8 cellular contexts compared by ENCODE assay signal in the genomic region with DNA sequence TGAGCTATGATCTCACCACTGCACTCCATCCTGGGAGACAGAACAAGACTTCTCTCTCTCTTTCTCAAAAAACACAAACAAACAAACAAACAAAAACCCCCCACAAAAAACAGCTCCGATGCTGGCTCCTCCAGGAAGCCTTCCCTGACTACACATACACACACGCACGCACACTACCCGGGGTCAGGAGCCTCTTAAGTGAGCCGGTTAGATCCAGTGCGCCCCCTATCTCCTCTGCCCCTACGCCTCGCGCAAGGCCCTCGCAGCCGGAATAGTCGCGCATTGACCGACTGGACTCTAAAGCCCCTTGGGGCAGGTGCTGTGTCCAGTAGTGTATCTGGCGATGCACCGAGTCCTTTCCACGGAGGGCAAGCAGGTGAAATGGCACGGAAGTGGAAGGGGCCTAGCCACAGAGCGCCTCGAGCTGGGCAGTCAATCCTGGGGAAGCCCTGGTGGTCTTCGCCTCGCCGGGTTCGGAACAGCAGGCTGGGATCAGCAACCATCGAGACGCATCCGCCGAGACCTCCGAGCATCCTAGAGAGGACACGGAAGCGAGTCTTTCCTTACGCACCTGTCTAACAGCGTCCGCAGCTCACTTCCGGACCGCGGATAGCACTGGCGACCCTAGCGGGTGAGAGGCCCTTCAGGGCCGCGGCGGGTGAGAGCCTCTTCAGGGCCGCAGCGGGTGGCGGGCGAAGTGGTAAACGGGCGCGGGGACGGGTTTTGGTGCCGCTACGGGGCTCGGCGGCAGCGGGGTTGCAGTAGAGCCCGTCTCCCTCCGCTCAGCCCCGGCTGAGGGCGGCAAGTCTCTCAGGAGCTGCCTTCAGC. TPM values are rescaled to one million over a fixed set of nuclear protein-coding genes. Genes with fewer than 3 reads are reported as not detected.
A peak's percentile ranks its signal among the peaks of the same experiment; 100 is the strongest.
DNase-seq lines count a peak whose midpoint lies in the region; ATAC-seq and TF ChIP-seq lines count a peak whose summit lies in the region.

Gene ZSCAN25 (plus strand): TSS at position 588 of the 828 bp plus-strand sequence. CDS start 2,661 bp downstream, outside the sequence.

- H3K27me3 ChIP-seq in Loucy (ENCODE audit: insufficient read depth, low read length, poor library complexity, severe bottlenecking) = no peaks in the 10 kb centered on the region
- no peaks in the 10 kb centered on the region for H3K27me3 ChIP-seq in foreskin keratinocyte
- no peaks in the 10 kb centered on the region for H3K27me3 ChIP-seq in neural progenitor cell

- H3F3A ChIP-seq in Loucy (ENCODE audit: low read depth) = no peaks in the 10 kb centered on the region
- H3F3A ChIP-seq in neural progenitor cell (ENCODE audit: low read depth) = no peaks in the 10 kb centered on the region

- H3K36me3 ChIP-seq in ES-I3 (ENCODE audit: insufficient read depth, low read length) (peaks cover 22% of the 10 kb centered on the region), Loucy (ENCODE audit: insufficient read depth, low read length) (peaks cover 29% of the 10 kb centered on the region; the same call in 1 of the 2 replicates), neural progenitor cell (no peaks in the 10 kb centered on the region)

- H3K4me3 ChIP-seq in Loucy (ENCODE audit: low read length, poor library complexity, severe bottlenecking) (peak within 1 kb of the TSS; percentile 98), neural progenitor cell (peak within 1 kb of the TSS; percentile 88)

- peak within 1 kb of the TSS; percentile 75 for H3K27ac ChIP-seq in foreskin keratinocyte
- H3K27ac ChIP-seq in neural progenitor cell = no peak within 1 kb of the TSS

- peaks cover 15% of the 10 kb centered on the region for H3K4me1 Mint-ChIP-seq in neural progenitor cell

- H3K36me3 Mint-ChIP-seq in neural progenitor cell = peaks cover 5% of the 10 kb centered on the region

- peaks cover 5% of the 10 kb centered on the region for H3K27me3 Mint-ChIP-seq in neural progenitor cell (ENCODE audit: insufficient read depth, low read depth)

- H3K9me3 Mint-ChIP-seq in neural progenitor cell = no peaks in the 10 kb centered on the region

- H3K79me2 ChIP-seq in Loucy (ENCODE audit: insufficient read depth, low read length) = peaks cover 49% of the 10 kb centered on the region
- peaks cover 16% of the 10 kb centered on the region for H3K79me2 ChIP-seq in neural progenitor cell (ENCODE audit: low read depth)

- H4K20me1 ChIP-seq in Loucy (ENCODE audit: insufficient read depth, low read length, poor library complexity, severe bottlenecking) = peaks cover 12% of the 10 kb centered on the region
- H4K20me1 ChIP-seq in neural progenitor cell (ENCODE audit: low read depth) = no peaks in the 10 kb centered on the region

- TF ChIP-seq CTCF in Loucy (conservative IDR thresholded peaks at IDR 0.05; ENCODE audit: low read length) = peak; percentile 64
- TF ChIP-seq CTCF in foreskin keratinocyte (conservative IDR thresholded peaks at IDR 0.05) = peak; percentile 60
- peak; percentile 65 for TF ChIP-seq CTCF in neural progenitor cell (IDR thresholded peaks at IDR 0.05)

- ATAC-seq in foreskin keratinocyte = peak; percentile 76

- DNase-seq in H4 (ENCODE audit: low spot score) = peak; percentile 94
- DNase-seq in SHP77 treated with DMSO at 0.1 percent for 48 hours (lab: John Stamatoyannopoulos, UW) = peak; percentile 86
- peak; percentile 48 for DNase-seq in activated gamma-delta T cell (lab: John Stamatoyannopoulos, UW)
- DNase-seq in foreskin keratinocyte = peak; percentile 80 to 90
- peak; percentile 96 for DNase-seq in neural progenitor cell (ENCODE audit: low spot score)
- DNase-seq in stromal cell of bone marrow (ENCODE audit: low read depth) = peak; percentile 78

- H3K9ac ChIP-seq in ES-I3 (ENCODE audit: low read depth, low read length) = peak within 1 kb of the TSS; percentile 72
- H3K9ac ChIP-seq in Loucy (ENCODE audit: low read depth, low read length, poor library complexity, severe bottlenecking) = peak within 1 kb of the TSS; percentile 93
- peak within 1 kb of the TSS; percentile 95 for H3K9ac ChIP-seq in neural progenitor cell

- H3K4me1 ChIP-seq in ES-I3 (ENCODE audit: insufficient read depth, low read length) (0 out of 2 replicates have a peak, but pooled peaks cover 2% of the 10 kb centered on the region), Loucy (ENCODE audit: insufficient read depth, low read length, poor library complexity, severe bottlenecking) (peaks cover 41% of the 10 kb centered on the region), foreskin keratinocyte (peaks cover 20% of the 10 kb centered on the region), neural progenitor cell (peaks cover 6% of the 10 kb centered on the region)

- H3K4me3 Mint-ChIP-seq in neural progenitor cell = peak within 1 kb of the TSS; percentile 96

- H3K9me2 ChIP-seq in Loucy (replicated peaks; ENCODE audit: low read depth, low read length) = no peaks in the 10 kb centered on the region

- peak within 1 kb of the TSS; percentile 95 for H2AFZ ChIP-seq in Loucy (ENCODE audit: low read length)
- H2AFZ ChIP-seq in neural progenitor cell (replicated peaks) = peak within 1 kb of the TSS; percentile 86

- H3K27ac Mint-ChIP-seq in neural progenitor cell = peak within 1 kb of the TSS; percentile 94

- H3K9me3 ChIP-seq in ES-I3 (ENCODE audit: control insufficient read depth, insufficient read depth, low read length) (no peaks in the 10 kb centered on the region), Loucy (ENCODE audit: insufficient read depth, low read depth, low read length) (no peaks in the 10 kb centered on the region), neural progenitor cell (ENCODE audit: low read depth) (no peaks in the 10 kb centered on the region)

- peak within 1 kb of the TSS; percentile 100 for H3K4me2 ChIP-seq in Loucy (ENCODE audit: low read depth, low read length, poor library complexity, severe bottlenecking)
- H3K4me2 ChIP-seq in neural progenitor cell = peak within 1 kb of the TSS; percentile 97

RNA-seq across cellular contexts. Expression of gene ZSCAN25, which starts in this region (rescaled TPM):
- total RNA-seq in H4 (2014; rRNA removed; shearing (Covaris generic)) = 6.9 and 14.2 TPM in 2 replicates
- 12.9 and 14.2 TPM in 2 replicates for total RNA-seq in foreskin keratinocyte
- 4.6 and 5.5 TPM in 2 replicates for polyA plus RNA-seq in foreskin keratinocyte
- total RNA-seq in neural progenitor cell (ENCODE audit: low replicate concordance) = 8.7 and 13.3 TPM in 2 replicates
